Comparison of ENCODE assay signal across 1 cellular context in genomic region chr21:14027235-14027869, GRCh38.
TF ChIP-seq lines count a peak whose summit lies in the region.
"Not testable (repeated sequence)": the region's sequence is repeated elsewhere in the genome, so short reads cannot be mapped to it uniquely, and the experiment has no call there.

No MANE protein-coding gene starts in this region.

TF ChIP-seq in HepG2, 621 proteins besides CTCF, POLR2A, EP300 and RAD21 (continued from another document):
- TF ChIP-seq, protein P1, sequence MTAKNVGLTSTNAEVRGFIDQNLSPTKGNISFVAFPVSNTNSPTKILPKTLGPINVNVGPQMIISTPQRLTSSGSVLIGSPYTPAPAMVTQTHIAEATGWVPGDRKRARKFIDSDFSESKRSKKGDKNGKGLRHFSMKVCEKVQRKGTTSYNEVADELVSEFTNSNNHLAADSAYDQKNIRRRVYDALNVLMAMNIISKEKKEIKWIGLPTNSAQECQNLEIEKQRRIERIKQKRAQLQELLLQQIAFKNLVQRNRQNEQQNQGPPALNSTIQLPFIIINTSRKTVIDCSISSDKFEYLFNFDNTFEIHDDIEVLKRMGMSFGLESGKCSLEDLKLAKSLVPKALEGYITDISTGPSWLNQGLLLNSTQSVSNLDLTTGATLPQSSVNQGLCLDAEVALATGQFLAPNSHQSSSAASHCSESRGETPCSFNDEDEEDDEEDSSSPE (CRISPR knock-in tag; IDR thresholded peaks at IDR 0.05): peak; percentile 95
- 0 out of 2 replicates have a peak, but pooled peaks have one; percentile 33 for TF ChIP-seq PHF8 (CRISPR knock-in tag; IDR thresholded peaks at IDR 0.05)
- TF ChIP-seq SP1 (IDR thresholded peaks at IDR 0.05): not testable (repeated sequence)
- TF ChIP-seq SP1 (CRISPR knock-in tag; IDR thresholded peaks at IDR 0.05): 0 out of 2 replicates have a peak, but pooled peaks have one; percentile 27
- TF ChIP-seq PHF20 (CRISPR knock-in tag; IDR thresholded peaks at IDR 0.05): peak; percentile 38; the same call in 1 of the 2 replicates
- TF ChIP-seq ZNF687 (CRISPR knock-in tag; IDR thresholded peaks at IDR 0.05): peak; percentile 35; the same call in 1 of the 2 replicates
- TF ChIP-seq KDM2A (CRISPR knock-in tag; IDR thresholded peaks at IDR 0.05; ENCODE audit: borderline replicate concordance, low read depth): 0 out of 2 replicates have a peak, but pooled peaks have one; percentile 30
- TF ChIP-seq SIN3A (IDR thresholded peaks at IDR 0.05; ENCODE audit: borderline replicate concordance, low read depth, low read length): peak; percentile 59; the same call in 1 of the 2 replicates
- TF ChIP-seq POLR2AphosphoS5 (IDR thresholded peaks at IDR 0.05; ENCODE audit: low read depth, low read length): peak; percentile 43; the same call in 1 of the 2 replicates
